Comparison of ENCODE assay signal across 14 cellular contexts in the genomic region with DNA sequence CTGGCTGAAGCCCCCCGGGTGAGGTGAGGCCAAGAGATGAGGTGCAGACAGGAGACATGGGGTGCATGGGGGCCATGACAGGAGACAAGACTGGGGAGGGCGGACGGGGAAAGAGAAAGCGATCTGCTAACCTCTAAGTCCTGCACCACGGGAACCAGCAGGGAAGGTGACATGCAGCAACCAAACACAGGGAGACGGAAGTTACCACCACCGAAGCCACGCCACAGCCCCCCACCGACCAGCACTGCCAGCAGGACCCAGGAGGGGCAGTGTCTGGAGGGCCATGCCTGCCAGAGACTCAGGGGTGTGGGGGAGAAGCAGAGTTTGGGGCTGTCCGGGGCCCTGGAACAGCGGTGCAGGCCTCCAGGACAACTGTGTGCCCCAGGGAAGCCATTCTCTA. TPM values are rescaled to one million over a fixed set of nuclear protein-coding genes. Genes with fewer than 3 reads are reported as not detected.
DNase-seq lines count a peak whose midpoint lies in the region; ATAC-seq and TF ChIP-seq lines count a peak whose summit lies in the region.
"Had no signal": no experiment of that assay in that cellular context is flagged by ENCODE, and none has a peak within 500 bp of the region (broad histone marks: within the 10 kb centered on the region; RNA-seq: fewer than 3 reads in every experiment).

No MANE protein-coding gene starts in this region.

- TF ChIP-seq CTCF in HEK293 (tag by site-specific recombination; IDR thresholded peaks at IDR 0.05) (no peak), dorsolateral prefrontal cortex (IDR thresholded peaks at IDR 0.05 in 54 of 56, conservative IDR thresholded peaks at IDR 0.05 in 2 of 56; ENCODE audit: low read depth in 1 of 56, partially characterized antibody in 56 of 56) (no peak), nephron progenitor cell (IDR thresholded peaks at IDR 0.05) (no peak), PC-9 (conservative IDR thresholded peaks at IDR 0.05) (no peak), right lobe of liver (IDR thresholded peaks at IDR 0.05) (no peak), lower lobe of right lung (IDR thresholded peaks at IDR 0.05) (no peak)

- H3K36me3 ChIP-seq in HEK293 (ENCODE audit: control insufficient read depth in 2 of 2, insufficient read depth in 1 of 2, low read length in 2 of 2): peaks cover 0 to 88% of the 10 kb centered on the region in 2 experiments; a peak in 2 of 3 replicates
- H3K36me3 ChIP-seq in PC-9 (ENCODE audit: low read depth): no peaks in the 10 kb centered on the region
- peaks cover 0 to 57% (median 8%) of the 10 kb centered on the region in 4 donors for H3K36me3 ChIP-seq in right lobe of liver
- peaks cover 83% of the 10 kb centered on the region for H3K36me3 ChIP-seq in lower lobe of right lung

- no peak overlapping the region for H3K27ac ChIP-seq in HEK293 (ENCODE audit: extremely low read depth, low read depth, low read length)
- peak overlapping the region in 55 of 59 donors; percentile 4 to 89 (median 69) for H3K27ac ChIP-seq in dorsolateral prefrontal cortex
- no peak overlapping the region for H3K27ac ChIP-seq in PC-9
- no peak overlapping the region for H3K27ac ChIP-seq in right lobe of liver
- H3K27ac ChIP-seq in lower lobe of right lung: no peak overlapping the region

- 88% methylated on average over 1 of the region's 11 CpGs for WGBS in right lobe of liver (ENCODE audit: insufficient coverage, low coverage, low lambda C conversion rate, missing lambda C conversion rate)

- no TSS peak for BruUV-seq in PC-9 (replicated peaks; lab: Mats Ljungman, UMichigan)

- H3K79me2 ChIP-seq in PC-9 (ENCODE audit: low read depth): no peaks in the 10 kb centered on the region

- POLR2A ChIA-PET in HEK293 (lab: Yijun Ruan, JAX): no interaction called here
- POLR2A ChIA-PET in PC-9 (lab: Charles Lee; ENCODE audit: unreplicated experiment): no interaction called here

- no peak overlapping the region for H3K4me3 ChIP-seq in HEK293 (ENCODE audit: low read depth, low read length)
- H3K4me3 ChIP-seq in dorsolateral prefrontal cortex: no peak overlapping the region
- no peak overlapping the region for H3K4me3 ChIP-seq in PC-9
- no peak overlapping the region for H3K4me3 ChIP-seq in right lobe of liver
- no peak overlapping the region for H3K4me3 ChIP-seq in lower lobe of right lung

- no peak for TF ChIP-seq POLR2A in right lobe of liver (IDR thresholded peaks at IDR 0.05)

- no peaks in the 10 kb centered on the region for H3F3A ChIP-seq in PC-9 (ENCODE audit: insufficient read depth, low read depth)

- H4K20me1 ChIP-seq in PC-9 (ENCODE audit: insufficient read depth): no peaks in the 10 kb centered on the region

- peaks cover 13% of the 10 kb centered on the region for H3K36me3 Mint-ChIP-seq in nephron progenitor cell (ENCODE audit: low read depth)
- peaks cover 37 to 72% of the 10 kb centered on the region in 2 donors for H3K36me3 Mint-ChIP-seq in stimulated activated naive B cell treated with anti-CD40 and anti-IgM and Interleukin-4, amounts not matched to agents 10 μg/mL and 1 μg/mL and 100 μg/mL, for 72 hours

- H3K27ac Mint-ChIP-seq in nephron progenitor cell: peak overlapping the region; percentile 71
- peak overlapping the region; percentile 31 for H3K27ac Mint-ChIP-seq in stimulated activated naive B cell treated with anti-CD40 and anti-IgM and Interleukin-4, amounts not matched to agents 10 μg/mL and 1 μg/mL and 100 μg/mL, for 72 hours

- DNase-seq in dorsolateral prefrontal cortex (no peak), nephron progenitor cell (no peak), PC-9 (no peak), right lobe of liver (no peak), lower lobe of right lung (no peak)
- no peak for DNase-seq in stimulated activated naive B cell treated with anti-CD40 and anti-IgM and Interleukin-4, amounts not matched to agents 10 μg/mL and 1 μg/mL and 100 μg/mL, for 72 hours
- DNase-seq: CD4-positive, alpha-beta memory T cell; DMS79; KBM-7; NCI-H2227 treated with DMSO at 0.1 percent for 48 hours; NCI-H69; NK-92 treated with Interleukin-12 subunit alpha and Interleukin-12 subunit beta, amount 100 ng/mL, for 24 hours; OCI-M1 had no signal

- H3K4me3 Mint-ChIP-seq in nephron progenitor cell: no peak overlapping the region
- H3K4me3 Mint-ChIP-seq in stimulated activated naive B cell treated with anti-CD40 and anti-IgM and Interleukin-4, amounts not matched to agents 10 μg/mL and 1 μg/mL and 100 μg/mL, for 72 hours: no peak overlapping the region
- H3K4me3 Mint-ChIP-seq: CD4-positive, alpha-beta memory T cell had no signal

- H3K27me3 Mint-ChIP-seq in nephron progenitor cell (ENCODE audit: low read depth, poor library complexity): no peaks in the 10 kb centered on the region
- H3K27me3 Mint-ChIP-seq in stimulated activated naive B cell treated with anti-CD40 and anti-IgM and Interleukin-4, amounts not matched to agents 10 μg/mL and 1 μg/mL and 100 μg/mL, for 72 hours: no peaks in the 10 kb centered on the region
- H3K27me3 Mint-ChIP-seq: CD4-positive, alpha-beta memory T cell had no signal

- CTCF ChIA-PET in HEK293 (lab: Yijun Ruan, JAX) (interaction anchor here (0.5 kb wide), 1 partner anchor 14 kb away, joined by 4 read pairs; no protein-coding TSS in a partner anchor), PC-9 (lab: Charles Lee) (no interaction called here)

- H3K27me3 ChIP-seq in dorsolateral prefrontal cortex: no peaks in the 10 kb centered on the region
- H3K27me3 ChIP-seq in PC-9 (ENCODE audit: insufficient read depth, low read depth): no peaks in the 10 kb centered on the region
- H3K27me3 ChIP-seq in right lobe of liver: no peaks in the 10 kb centered on the region
- no peaks in the 10 kb centered on the region for H3K27me3 ChIP-seq in lower lobe of right lung (ENCODE audit: low read depth)

- no peaks in the 10 kb centered on the region for H3K9me3 Mint-ChIP-seq in nephron progenitor cell
- no peaks in the 10 kb centered on the region for H3K9me3 Mint-ChIP-seq in stimulated activated naive B cell treated with anti-CD40 and anti-IgM and Interleukin-4, amounts not matched to agents 10 μg/mL and 1 μg/mL and 100 μg/mL, for 72 hours
- H3K9me3 Mint-ChIP-seq: CD4-positive, alpha-beta memory T cell had no signal

- H2AFZ ChIP-seq in PC-9: no peak overlapping the region

- H3K4me1 ChIP-seq in HEK293 (ENCODE audit: control insufficient read depth, insufficient read depth, low read length) (no peaks in the 10 kb centered on the region), PC-9 (replicated peaks; ENCODE audit: insufficient read depth) (no peaks in the 10 kb centered on the region), right lobe of liver (peaks cover 0 to 5% (median 2%) of the 10 kb centered on the region in 4 donors), lower lobe of right lung (no peaks in the 10 kb centered on the region)

- H3K9me3 ChIP-seq in HEK293 (ENCODE audit: control insufficient read depth, insufficient read depth, low read depth, low read length): no peaks in the 10 kb centered on the region
- H3K9me3 ChIP-seq in PC-9 (ENCODE audit: insufficient read depth, low read depth): no peaks in the 10 kb centered on the region
- no peaks in the 10 kb centered on the region for H3K9me3 ChIP-seq in right lobe of liver
- H3K9me3 ChIP-seq in lower lobe of right lung: no peaks in the 10 kb centered on the region

- peaks cover 39% of the 10 kb centered on the region for H3K4me1 Mint-ChIP-seq in nephron progenitor cell
- peaks cover 9 to 10% of the 10 kb centered on the region in 2 donors for H3K4me1 Mint-ChIP-seq in stimulated activated naive B cell treated with anti-CD40 and anti-IgM and Interleukin-4, amounts not matched to agents 10 μg/mL and 1 μg/mL and 100 μg/mL, for 72 hours
- H3K4me1 Mint-ChIP-seq: CD4-positive, alpha-beta memory T cell had no signal

- intact Hi-C loops in dorsolateral prefrontal cortex (cut with DNase I): no loop called here
- intact Hi-C loops in PC-9 (cut with micrococcal nuclease; ENCODE audit: unreplicated experiment): no loop called here
- intact Hi-C loops in right lobe of liver (cut with DNase I): no loop called here
- intact Hi-C loops in lower lobe of right lung (cut with DNase I): no loop called here

- ATAC-seq in stimulated activated naive B cell treated with anti-CD40 and anti-IgM and Interleukin-4, amounts not matched to agents 10 μg/mL and 1 μg/mL and 100 μg/mL, for 72 hours (replicated peaks): no peak
- ATAC-seq in right lobe of liver (no peak), lower lobe of right lung (no peak)

- H3K9me2 ChIP-seq in PC-9 (ENCODE audit: insufficient read depth): no peaks in the 10 kb centered on the region

- H3K4me2 ChIP-seq in PC-9: no peak overlapping the region

TF ChIP-seq in HEK293, 187 proteins besides CTCF, POLR2A, EP300 and RAD21:
- TF ChIP-seq GLIS2 (tag by site-specific recombination; IDR thresholded peaks at IDR 0.05) (0 out of 2 replicates have a peak, but pooled peaks have one; percentile 12), ZNF571 (tag by site-specific recombination; IDR thresholded peaks at IDR 0.05) (no peak), ZNF560 (tag by site-specific recombination; IDR thresholded peaks at IDR 0.05; ENCODE audit: borderline replicate concordance) (no peak), KLF9 (tag by site-specific recombination; IDR thresholded peaks at IDR 0.05; ENCODE audit: low read depth) (no peak), ZNF623 (tag by site-specific recombination; IDR thresholded peaks at IDR 0.05) (no peak), ZNF658 (tag by site-specific recombination; IDR thresholded peaks at IDR 0.05) (no peak)

RNA-seq across cellular contexts. Expression of a gene that starts 14.1 kb away (rescaled TPM):
- total RNA-seq in dorsolateral prefrontal cortex: 10 to 100 TPM in 119 of 120 experiments, 1 to 10 TPM in 1; 8.9 to 47.8 (median 25.3) TPM
- total RNA-seq in PC-9 (2021): not detected in 2 replicates
- 1 to 10 TPM in 3 of 6 experiments, under 1 TPM in 3; 0.32 to 1.2 (median 0.87) TPM for total RNA-seq in right lobe of liver
- 0.83 TPM for total RNA-seq in lower lobe of right lung

RNA-seq across cellular contexts. Expression of a gene that starts 23.1 kb away (rescaled TPM):
- total RNA-seq in dorsolateral prefrontal cortex (100 to 1,000 TPM in 1 of 120 experiments, 10 to 100 TPM in 119; 33.5 to 139 (median 57.6) TPM), PC-9 (2021) (15.2 and 16.6 TPM in 2 replicates), right lobe of liver (10 to 100 TPM in 4 of 6 experiments, 1 to 10 TPM in 2; 8.9 to 15.8 (median 11.5) TPM), lower lobe of right lung (29.9 TPM)

RNA-seq across cellular contexts. Expression of a gene that starts 58.8 kb away (rescaled TPM):
- total RNA-seq in dorsolateral prefrontal cortex: 100 to 1,000 TPM in 6 of 120 experiments, 10 to 100 TPM in 114; 62.6 to 104 (median 87.0) TPM
- 43.9 and 50.8 TPM in 2 replicates for total RNA-seq in PC-9 (2021)
- total RNA-seq in right lobe of liver: 10 to 100 TPM; 35.7 to 63.2 (median 44.4) TPM
- 70.3 TPM for total RNA-seq in lower lobe of right lung

Comparison
In these comparisons a context has a peak if more than half of its experiments do, and no peak if none do; other contexts are left out.
1. H3K27ac ChIP-seq: peak in dorsolateral prefrontal cortex (55 of 59); none in HEK293 (single experiment), PC-9 (single experiment), right lobe of liver (0 of 3) and lower lobe of right lung (single experiment).